25 cellular contexts compared by ENCODE assay signal in genomic region chr7:68429376-68430117, GRCh38.
DNase-seq lines count a peak whose midpoint lies in the region; ATAC-seq and TF ChIP-seq lines count a peak whose summit lies in the region.
"Had no signal": no experiment of that assay in that cellular context is flagged by ENCODE, and none has a peak within 500 bp of the region (broad histone marks: within the 10 kb centered on the region; RNA-seq: fewer than 3 reads in every experiment).

No MANE protein-coding gene starts in this region.

- no peak overlapping the region for H2AFZ ChIP-seq in neural progenitor cell (replicated peaks)
- H2AFZ ChIP-seq: GM23338 had no signal

- H3K36me3 Mint-ChIP-seq in neural progenitor cell: no peaks in the 10 kb centered on the region

- H3K79me2 ChIP-seq in neural progenitor cell (ENCODE audit: low read depth): no peaks in the 10 kb centered on the region

- H3K9ac ChIP-seq in neural progenitor cell: no peak overlapping the region
- H3K9ac ChIP-seq: BLaER1 treated with 17β-estradiol and CSF1 and Interleukin-3, amounts not matched to agents 10 nM and 100 nM; SK-N-SH had no signal

- peak; percentile 81 for ATAC-seq in left ventricle myocardium superior
- ATAC-seq: GM23338, K562 had no signal

- peaks cover 18% of the 10 kb centered on the region for H3K4me1 Mint-ChIP-seq in neural progenitor cell
- H3K4me1 Mint-ChIP-seq: GM23338 had no signal

- H3F3A ChIP-seq in neural progenitor cell (ENCODE audit: low read depth): peaks cover 9% of the 10 kb centered on the region

- no peak overlapping the region for H3K4me3 Mint-ChIP-seq in neural progenitor cell
- H3K4me3 Mint-ChIP-seq: CD4-positive, alpha-beta T cell; GM23338; HFFc6 had no signal

- peak; percentile 49 for DNase-seq in G401 (ENCODE audit: low spot score)
- DNase-seq in cerebellum (ENCODE audit: low spot score): peak; percentile 47
- peak; percentile 31 for DNase-seq in left ventricle myocardium superior
- peak; percentile 65 for DNase-seq in neural progenitor cell (ENCODE audit: low spot score)
- DNase-seq in NCI-H1694 (lab: John Stamatoyannopoulos, UW): no peak
- DNase-seq in MV-4-11 (lab: John Stamatoyannopoulos, UW): no peak
- no peak for DNase-seq in cortex of kidney (lab: John Stamatoyannopoulos, UW)
- DNase-seq in T1000 (lab: John Stamatoyannopoulos, UW): no peak
- DNase-seq: CD4-positive, alpha-beta T cell; COR-L47; DMS53; HFFc6; Kasumi-1; NCI-H1105; NCI-H1436 treated with DMSO at 0.1 percent for 48 hours; NCI-H2029 treated with DMSO at 0.1 percent for 48 hours; NCI-H2227 treated with DMSO at 0.1 percent for 48 hours; NCI-H526 treated with DMSO at 0.1 percent for 48 hours; SIG-M5; SK-N-SH had no signal

- no peaks in the 10 kb centered on the region for H4K20me1 ChIP-seq in neural progenitor cell (ENCODE audit: low read depth)
- H4K20me1 ChIP-seq: BLaER1 treated with 17β-estradiol and CSF1 and Interleukin-3, amounts not matched to agents 10 nM and 100 nM had no signal

- in situ Hi-C loops in G401 (cut with HindIII; ENCODE audit: low sequenced_read_pairs): no loop called here

- no peak overlapping the region for H3K4me3 ChIP-seq in neural progenitor cell
- H3K4me3 ChIP-seq: BLaER1 treated with 17β-estradiol and CSF1 and Interleukin-3, amounts not matched to agents 10 nM and 100 nM; GM23338; HAP-1; K562 had no signal

- no peak overlapping the region for H3K27ac ChIP-seq in neural progenitor cell
- H3K27ac ChIP-seq: BLaER1 treated with 17β-estradiol and CSF1 and Interleukin-3, amounts not matched to agents 10 nM and 100 nM; RWPE1 had no signal

- H3K36me3 ChIP-seq in neural progenitor cell: no peaks in the 10 kb centered on the region
- H3K36me3 ChIP-seq: BLaER1 treated with 17β-estradiol and CSF1 and Interleukin-3, amounts not matched to agents 10 nM and 100 nM; HAP-1 had no signal

- no peak overlapping the region for H3K27ac Mint-ChIP-seq in neural progenitor cell
- H3K27ac Mint-ChIP-seq: CD4-positive, alpha-beta T cell; GM23338; HFFc6 had no signal

- no peaks in the 10 kb centered on the region for H3K9me3 ChIP-seq in neural progenitor cell (ENCODE audit: low read depth)
- H3K9me3 ChIP-seq: HAP-1, SK-N-SH had no signal

- H3K4me1 ChIP-seq in neural progenitor cell: peaks cover 14% of the 10 kb centered on the region
- H3K4me1 ChIP-seq: HAP-1 had no signal

- H3K27me3 Mint-ChIP-seq in neural progenitor cell (ENCODE audit: insufficient read depth, low read depth): peaks cover 2% of the 10 kb centered on the region
- H3K27me3 Mint-ChIP-seq: CD4-positive, alpha-beta T cell had no signal

- intact Hi-C loops in left ventricle myocardium superior (cut with micrococcal nuclease): no loop called here

- no peak for TF ChIP-seq CTCF in neural progenitor cell (IDR thresholded peaks at IDR 0.05)

- no peaks in the 10 kb centered on the region for H3K27me3 ChIP-seq in neural progenitor cell
- H3K27me3 ChIP-seq: BLaER1 treated with 17β-estradiol and CSF1 and Interleukin-3, amounts not matched to agents 10 nM and 100 nM had no signal

- no peaks in the 10 kb centered on the region for H3K9me3 Mint-ChIP-seq in neural progenitor cell

- H3K4me2 ChIP-seq in neural progenitor cell: peak overlapping the region; percentile 5
- H3K4me2 ChIP-seq: BLaER1 treated with 17β-estradiol and CSF1 and Interleukin-3, amounts not matched to agents 10 nM and 100 nM; GM23338; SK-N-SH had no signal

Comparison
In these comparisons a context has a peak if more than half of its experiments do, and no peak if none do; other contexts are left out.
1. DNase-seq: peak in G401 (single experiment), cerebellum (single experiment), left ventricle myocardium superior (single experiment) and neural progenitor cell (single experiment); none in NCI-H1694 (single experiment), MV-4-11 (single experiment), cortex of kidney (single experiment) and T1000 (single experiment).